23 cellular contexts compared by ENCODE assay signal in the genomic region with DNA sequence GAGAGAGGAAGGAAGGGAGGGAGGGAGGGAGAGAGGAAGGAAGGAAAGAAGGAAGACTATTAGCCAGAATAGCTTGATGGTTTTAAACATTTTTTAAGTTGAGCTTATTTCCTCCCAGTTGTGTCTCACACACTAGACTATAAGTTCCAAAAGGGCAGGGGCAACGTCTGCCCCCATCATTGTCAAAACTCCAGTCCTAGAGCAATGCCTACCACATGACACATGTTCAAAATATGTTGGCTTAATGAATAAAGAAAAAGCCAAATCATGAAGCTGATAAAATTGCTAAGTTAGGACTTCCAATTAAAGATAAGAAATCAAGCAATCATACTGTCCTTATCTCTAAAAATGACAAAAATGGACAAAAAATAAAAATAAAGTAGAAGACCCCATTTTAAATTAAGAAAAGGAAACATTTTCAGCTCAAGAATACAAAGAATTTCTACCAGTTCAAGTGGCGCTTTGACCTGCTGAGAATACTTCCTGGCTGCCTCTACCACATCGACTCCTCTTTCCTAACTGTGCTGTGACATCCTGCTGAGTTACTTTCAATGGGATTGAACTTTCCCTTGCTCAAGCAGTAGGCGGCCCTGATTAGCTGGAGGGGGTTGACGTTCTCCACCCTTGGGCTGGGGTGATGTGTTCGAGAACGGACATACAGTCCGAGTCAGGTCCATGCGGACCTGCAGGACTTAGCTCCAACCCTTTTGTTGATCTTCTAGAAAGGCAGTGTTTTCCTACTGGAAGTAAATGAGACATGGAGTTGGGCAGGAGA.
DNase-seq lines count a peak whose midpoint lies in the region; ATAC-seq and TF ChIP-seq lines count a peak whose summit lies in the region.
"Had no signal": no experiment of that assay in that cellular context is flagged by ENCODE, and none has a peak within 500 bp of the region (broad histone marks: within the 10 kb centered on the region; RNA-seq: fewer than 3 reads in every experiment).

No MANE protein-coding gene starts in this region.

- no peaks in the 10 kb centered on the region for H3K9me3 Mint-ChIP-seq in activated CD8-positive, alpha-beta memory T cell treated with anti-CD3 and anti-CD28 coated beads, Interleukin-2, amount 10 ng/mL, durations not matched to agents 7 days and 5 days (ENCODE audit: low read depth)

- in situ Hi-C loops in GM23248 (cut with MboI) (no loop called here), brain microvascular endothelial cell (cut with HindIII; ENCODE audit: low pct_ligation_motif_present, low sequenced_read_pairs) (no loop called here)

- CTCF ChIA-PET in activated CD8-positive, alpha-beta memory T cell treated with anti-CD3 and anti-CD28 coated beads, Interleukin-2, amount 10 ng/mL, durations not matched to agents 7 days and 5 days (lab: Charles Lee): no interaction called here

- H3K9me2 ChIP-seq in GM23248 (ENCODE audit: insufficient read depth): no peaks in the 10 kb centered on the region

- H4K8ac ChIP-seq in trophoblast cell (ENCODE audit: low read depth, low read length): no peak overlapping the region

- H3K4me2 ChIP-seq in GM23248 (ENCODE audit: unreplicated experiment) (no peak overlapping the region), trophoblast cell (ENCODE audit: low read length) (no peak overlapping the region)
- H3K4me2 ChIP-seq: smooth muscle cell had no signal

- H4K12ac ChIP-seq in trophoblast cell (ENCODE audit: low read depth, low read length): no peak overlapping the region

- H2AK5ac ChIP-seq in trophoblast cell (ENCODE audit: low read length): no peak overlapping the region

- H2BK12ac ChIP-seq in trophoblast cell (ENCODE audit: low read length): no peak overlapping the region

- peaks cover 12% of the 10 kb centered on the region for H3K4me1 ChIP-seq in GM23248 (ENCODE audit: insufficient read depth)
- H3K4me1 ChIP-seq in trophoblast cell (ENCODE audit: control insufficient read depth in 1 of 2, insufficient read depth in 2 of 2, low read length in 2 of 2): no peaks in the 10 kb centered on the region
- H3K4me1 ChIP-seq: adrenal gland, heart left ventricle, lower lobe of right lung, testis had no signal

- H3K4me1 Mint-ChIP-seq in activated CD8-positive, alpha-beta memory T cell treated with anti-CD3 and anti-CD28 coated beads, Interleukin-2, amount 10 ng/mL, durations not matched to agents 7 days and 5 days: no peaks in the 10 kb centered on the region

- H3K4ac ChIP-seq in trophoblast cell (ENCODE audit: low read depth, low read length): no peak overlapping the region

- H3K27ac Mint-ChIP-seq in activated CD8-positive, alpha-beta memory T cell treated with anti-CD3 and anti-CD28 coated beads, Interleukin-2, amount 10 ng/mL, durations not matched to agents 7 days and 5 days: no peak overlapping the region
- H3K27ac Mint-ChIP-seq: activated CD8-positive, alpha-beta T cell treated with anti-CD3 and anti-CD28 coated beads, Interleukin-2, amount 10 ng/mL, durations not matched to agents 7 days and 5 days; dendritic cell treated with granulocyte-macrophage colony-stimulating factor and Interleukin-4, amounts not matched to agents 40 ng/mL and 50 ng/mL, for 4 days had no signal

- no peak overlapping the region for H2BK5ac ChIP-seq in trophoblast cell (ENCODE audit: low read depth, low read length, poor library complexity)

- H3F3A ChIP-seq in GM23248 (ENCODE audit: insufficient read depth): peaks cover 12% of the 10 kb centered on the region; the same call in 1 of the 2 replicates

- H3K79me1 ChIP-seq in trophoblast cell (ENCODE audit: low read length): no peaks in the 10 kb centered on the region

- TF ChIP-seq CTCF in brain microvascular endothelial cell (IDR thresholded peaks at IDR 0.05; ENCODE audit: low read depth, low read length, missing control alignments): no peak

- H4K20me1 ChIP-seq in GM23248 (ENCODE audit: insufficient read depth): no peaks in the 10 kb centered on the region

- H3K9me3 ChIP-seq in GM23248 (ENCODE audit: low read depth): no peaks in the 10 kb centered on the region
- peaks cover 2% of the 10 kb centered on the region for H3K9me3 ChIP-seq in trophoblast cell (ENCODE audit: insufficient read depth, low read depth, low read length)
- H3K9me3 ChIP-seq: adrenal gland, lower lobe of right lung, testis had no signal

- DNase-seq in GM23248: peak; percentile 30
- DNase-seq in iPS DF 19.7 (ENCODE audit: low read depth, low spot score): peak; percentile 40
- DNase-seq in trophoblast cell: peak; percentile 4 to 25
- no peak for DNase-seq in CD1c-positive myeloid dendritic cell (ENCODE audit: extremely low spot score)
- no peak for DNase-seq in activated CD8-positive, alpha-beta memory T cell treated with anti-CD3 and anti-CD28 coated beads, Interleukin-2, amount 10 ng/mL, durations not matched to agents 7 days and 5 days
- no peak for DNase-seq in brain microvascular endothelial cell
- DNase-seq: activated CD8-positive, alpha-beta T cell treated with anti-CD3 and anti-CD28 coated beads, Interleukin-2, amount 10 ng/mL, durations not matched to agents 7 days and 5 days; activated naive CD4-positive, alpha-beta T cell; activated T-cell treated with anti-CD3 and anti-CD28 coated beads, Interleukin-2, amount 50 U/mL, for 1 hour; heart left ventricle; lower lobe of right lung; NCI-H1092; NCI-H2029; NCI-H2227 treated with DMSO at 0.1 percent for 48 hours; NCI-H748 treated with DMSO at 0.1 percent for 48 hours; stimulated activated CD4-positive, alpha-beta T cell treated with anti-CD3 and anti-CD28 coated beads, Interleukin-2, amount 100 ng/mL, for 48 hours; stimulated activated naive CD4-positive, alpha-beta T cell; T1000; testis had no signal

- no peak overlapping the region for H3K4me3 Mint-ChIP-seq in activated CD8-positive, alpha-beta memory T cell treated with anti-CD3 and anti-CD28 coated beads, Interleukin-2, amount 10 ng/mL, durations not matched to agents 7 days and 5 days
- H3K4me3 Mint-ChIP-seq: activated CD8-positive, alpha-beta T cell treated with anti-CD3 and anti-CD28 coated beads, Interleukin-2, amount 10 ng/mL, durations not matched to agents 7 days and 5 days; dendritic cell treated with granulocyte-macrophage colony-stimulating factor and Interleukin-4, amounts not matched to agents 40 ng/mL and 50 ng/mL, for 4 days had no signal

- no peak overlapping the region for H4K91ac ChIP-seq in trophoblast cell (ENCODE audit: low read depth, low read length)

- H3K9ac ChIP-seq in GM23248 (no peak overlapping the region), trophoblast cell (ENCODE audit: low read length) (no peak overlapping the region)

- no peak overlapping the region for H3K4me3 ChIP-seq in GM23248
- H3K4me3 ChIP-seq in trophoblast cell (ENCODE audit: low read depth, low read length): no peak overlapping the region
- H3K4me3 ChIP-seq in brain microvascular endothelial cell (ENCODE audit: low read depth, low read length): no peak overlapping the region
- H3K4me3 ChIP-seq: adrenal gland, heart left ventricle, lower lobe of right lung, smooth muscle cell, testis had no signal

- H3K36me3 Mint-ChIP-seq in activated CD8-positive, alpha-beta memory T cell treated with anti-CD3 and anti-CD28 coated beads, Interleukin-2, amount 10 ng/mL, durations not matched to agents 7 days and 5 days: no peaks in the 10 kb centered on the region

- no peak overlapping the region for H3K14ac ChIP-seq in trophoblast cell (ENCODE audit: low read length)

- 78 to 81% methylated on average over 9 of the region's 9 CpGs for WGBS in GM23248 (ENCODE audit: low coverage in 1 of 2, low lambda C conversion rate in 2 of 2, missing lambda C conversion rate in 2 of 2), 2 experiments
- no CpG with 5 or more reads among the region's 9 CpGs for WGBS in trophoblast cell (ENCODE audit: extremely low coverage, insufficient coverage, insufficient read length)

- 0 out of 2 replicates have a peak, but pooled peaks have one; percentile 4 for TF ChIP-seq RAD21 in Ishikawa (IDR thresholded peaks at IDR 0.05; ENCODE audit: low read depth)

- no peak overlapping the region for H3K23ac ChIP-seq in trophoblast cell (ENCODE audit: low read length)

- ATAC-seq in activated CD8-positive, alpha-beta memory T cell treated with anti-CD3 and anti-CD28 coated beads, Interleukin-2, amount 10 ng/mL, durations not matched to agents 7 days and 5 days: no peak
- ATAC-seq: activated CD8-positive, alpha-beta T cell treated with anti-CD3 and anti-CD28 coated beads, Interleukin-2, amount 10 ng/mL, durations not matched to agents 7 days and 5 days; heart left ventricle; lower lobe of right lung had no signal

- H3K27ac ChIP-seq in GM23248 (no peak overlapping the region), trophoblast cell (ENCODE audit: low read depth, low read length) (no peak overlapping the region), brain microvascular endothelial cell (no peak overlapping the region)
- H3K27ac ChIP-seq: heart left ventricle, lower lobe of right lung, testis had no signal

- H3K36me3 ChIP-seq in GM23248 (ENCODE audit: low read depth) (no peaks in the 10 kb centered on the region), trophoblast cell (ENCODE audit: control insufficient read depth in 1 of 2, insufficient read depth in 2 of 2, low read length in 2 of 2) (no peaks in the 10 kb centered on the region), brain microvascular endothelial cell (replicated peaks) (no peaks in the 10 kb centered on the region)
- H3K36me3 ChIP-seq: adrenal gland, heart left ventricle, lower lobe of right lung had no signal

- H2BK120ac ChIP-seq in trophoblast cell (ENCODE audit: insufficient read depth, low read length, poor library complexity): no peak overlapping the region

- peak; percentile 62 for TF ChIP-seq EP300 in Ishikawa (IDR thresholded peaks at IDR 0.05; ENCODE audit: borderline replicate concordance)

- H3K27me3 Mint-ChIP-seq in activated CD8-positive, alpha-beta memory T cell treated with anti-CD3 and anti-CD28 coated beads, Interleukin-2, amount 10 ng/mL, durations not matched to agents 7 days and 5 days: peaks cover 10% of the 10 kb centered on the region
- H3K27me3 Mint-ChIP-seq: dendritic cell treated with granulocyte-macrophage colony-stimulating factor and Interleukin-4, amounts not matched to agents 40 ng/mL and 50 ng/mL, for 4 days had no signal

- H3K18ac ChIP-seq in trophoblast cell (ENCODE audit: low read length): no peak overlapping the region

- H2AFZ ChIP-seq in GM23248: no peak overlapping the region
- no peak overlapping the region for H2AFZ ChIP-seq in trophoblast cell (ENCODE audit: insufficient read depth, low read length, poor library complexity)

- no peaks in the 10 kb centered on the region for H3K27me3 ChIP-seq in GM23248 (replicated peaks; ENCODE audit: insufficient read depth)
- no peaks in the 10 kb centered on the region for H3K27me3 ChIP-seq in trophoblast cell (ENCODE audit: insufficient read depth, low read length)
- H3K27me3 ChIP-seq in brain microvascular endothelial cell (replicated peaks): no peaks in the 10 kb centered on the region
- H3K27me3 ChIP-seq: testis had no signal

- H3K79me2 ChIP-seq in GM23248 (ENCODE audit: insufficient read depth) (no peaks in the 10 kb centered on the region), trophoblast cell (ENCODE audit: control insufficient read depth, insufficient read depth, low read length, poor library complexity) (no peaks in the 10 kb centered on the region)

TF ChIP-seq in Ishikawa, 13 proteins besides CTCF, POLR2A, EP300 and RAD21 (continues in another document):
- TF ChIP-seq ZBTB7A (IDR thresholded peaks at IDR 0.05; ENCODE audit: low read depth): no peak
- no peak for TF ChIP-seq TAF1 (IDR thresholded peaks at IDR 0.05; ENCODE audit: low read depth)
- TF ChIP-seq TEAD4 (IDR thresholded peaks at IDR 0.05): peak; percentile 56

Comparison
In these comparisons a context has a peak if more than half of its experiments do, and no peak if none do; other contexts are left out.
1. DNase-seq: peak in GM23248 (single experiment), iPS DF 19.7 (single experiment) and trophoblast cell (2 of 2); none in CD1c-positive myeloid dendritic cell (single experiment), activated CD8-positive, alpha-beta memory T cell treated with anti-CD3 and anti-CD28 coated beads, Interleukin-2, amount 10 ng/mL, durations not matched to agents 7 days and 5 days (single experiment) and brain microvascular endothelial cell (single experiment).